Comparison of ENCODE assay signal across 8 cellular contexts in genomic region chr15:80989110-80989517, GRCh38. TPM values are rescaled to one million over a fixed set of nuclear protein-coding genes. Genes with fewer than 3 reads are reported as not detected.
A peak's percentile ranks its signal among the peaks of the same experiment; 100 is the strongest.
DNase-seq lines count a peak whose midpoint lies in the region; ATAC-seq and TF ChIP-seq lines count a peak whose summit lies in the region.

No MANE protein-coding gene starts in this region.

- H3K4me3 ChIP-seq in HCT116 (replicated peaks in 1 of 2; ENCODE audit: low read depth in 1 of 2, low read length in 2 of 2) (peak overlapping the region; percentile 97 to 100), rectal smooth muscle tissue (ENCODE audit: low read length) (peak overlapping the region; percentile 99)

- H3K9me2 ChIP-seq in HCT116 (ENCODE audit: insufficient read depth) = no peaks in the 10 kb centered on the region

- POLR2A ChIA-PET in HCT116 (lab: Charles Lee) = no interaction called here

- DNase-seq in CD1c-positive myeloid dendritic cell (ENCODE audit: extremely low spot score) = peak; percentile 84
- DNase-seq in HCT116 (ENCODE audit: low read depth, low spot score) = no peak
- DNase-seq in T-helper 17 cell = no peak
- no peak for DNase-seq in foreskin keratinocyte
- DNase-seq in NCI-H82 treated with DMSO at 0.1 percent for 48 hours (lab: John Stamatoyannopoulos, UW; ENCODE audit: unreplicated experiment) = no peak
- no peak for DNase-seq in DMS 273 treated with DMSO at 0.1 percent for 48 hours (lab: John Stamatoyannopoulos, UW)
- no peak for DNase-seq in sciatic nerve (ENCODE audit: low spot score)

- H3K4me1 Mint-ChIP-seq in T-helper 17 cell = peaks cover 53% of the 10 kb centered on the region

- intact Hi-C loops in HCT116 (cut with micrococcal nuclease) = loop anchor here (1.0 kb wide), 1 partner anchor 11 kb away; the partner anchor contains the start of gene TLNRD1
- intact Hi-C loops in sciatic nerve (cut with DNase I) = no loop called here

- TF ChIP-seq RAD21 in HCT116 (IDR thresholded peaks at IDR 0.05; ENCODE audit: low read depth) = no peak

- CTCF ChIA-PET in HCT116 (lab: Charles Lee) = no interaction called here

- H3K27ac ChIP-seq in HCT116 (ENCODE audit: low read depth, low read length) (peak overlapping the region; percentile 77), foreskin keratinocyte (peak overlapping the region; percentile 68), rectal smooth muscle tissue (ENCODE audit: low read depth, low read length) (peak overlapping the region; percentile 92)

- H3K36me3 Mint-ChIP-seq in T-helper 17 cell (ENCODE audit: low read depth) = peaks cover 8% of the 10 kb centered on the region

- peak overlapping the region; percentile 99 for H3K4me3 Mint-ChIP-seq in T-helper 17 cell

- H3K79me2 ChIP-seq in HCT116 (ENCODE audit: insufficient read depth, low read length) = peaks cover 53% of the 10 kb centered on the region

- RAD21 ChIA-PET in HCT116 (lab: Charles Lee; ENCODE audit: low non-redundant PET in 1 of 2, low total read pairs in 2 of 2, uncharacterized antibody in 2 of 2, unreplicated experiment in 2 of 2) = no interaction called here

- no TSS peak for BruUV-seq in HCT116 (replicated peaks; lab: Mats Ljungman, UMichigan)

- H2AFZ ChIP-seq in HCT116 (ENCODE audit: low read depth, low read length, poor library complexity, severe bottlenecking) = peak overlapping the region; percentile 15

- H3K4me2 ChIP-seq in HCT116 (ENCODE audit: low read length) = peak overlapping the region; percentile 89

- H3K27me3 Mint-ChIP-seq in T-helper 17 cell = no peaks in the 10 kb centered on the region

- peaks cover 13 to 29% of the 10 kb centered on the region in 2 experiments; a peak in 3 of 4 replicates for H3K4me1 ChIP-seq in HCT116 (ENCODE audit: control insufficient read depth in 1 of 2, insufficient read depth in 2 of 2, low read length in 2 of 2)
- peaks cover 15% of the 10 kb centered on the region for H3K4me1 ChIP-seq in foreskin keratinocyte
- peaks cover 13% of the 10 kb centered on the region for H3K4me1 ChIP-seq in rectal smooth muscle tissue (ENCODE audit: control insufficient read depth, insufficient read depth, low read length)

- H3K9ac ChIP-seq in HCT116 (ENCODE audit: low read length) (peak overlapping the region; percentile 87), rectal smooth muscle tissue (ENCODE audit: low read length) (peak overlapping the region; percentile 94)

- H3K27me3 ChIP-seq in HCT116 (ENCODE audit: insufficient read depth, low read length) = no peaks in the 10 kb centered on the region
- no peaks in the 10 kb centered on the region for H3K27me3 ChIP-seq in foreskin keratinocyte
- no peaks in the 10 kb centered on the region for H3K27me3 ChIP-seq in rectal smooth muscle tissue (ENCODE audit: control insufficient read depth, insufficient read depth, low read length)

- no peaks in the 10 kb centered on the region for H3K36me3 ChIP-seq in HCT116 (ENCODE audit: control insufficient read depth in 1 of 2, insufficient read depth in 2 of 2, low read length in 2 of 2)
- no peaks in the 10 kb centered on the region for H3K36me3 ChIP-seq in rectal smooth muscle tissue (ENCODE audit: control insufficient read depth, insufficient read depth, low read length)

- no peaks in the 10 kb centered on the region for H4K20me1 ChIP-seq in HCT116 (ENCODE audit: insufficient read depth)

- H3K9me3 ChIP-seq in HCT116 (ENCODE audit: control insufficient read depth in 1 of 2, insufficient read depth in 1 of 2, low read depth in 1 of 2, low read length in 2 of 2) (no peaks in the 10 kb centered on the region), T-helper 17 cell (ENCODE audit: control insufficient read depth, low read length, poor library complexity, severe bottlenecking) (no peaks in the 10 kb centered on the region)

- ATAC-seq in HCT116 = peak; percentile 34
- no peak for ATAC-seq in T-helper 17 cell
- no peak for ATAC-seq in foreskin keratinocyte
- no peak for ATAC-seq in sciatic nerve

- TF ChIP-seq CTCF in HCT116 (IDR thresholded peaks at IDR 0.05 in 2 of 3, conservative IDR thresholded peaks at IDR 0.05 in 1 of 3; ENCODE audit: borderline replicate concordance in 1 of 3, insufficient read depth in 1 of 3, low read depth in 2 of 3, low read length in 2 of 3) = no peak
- no peak for TF ChIP-seq CTCF in foreskin keratinocyte (conservative IDR thresholded peaks at IDR 0.05)

- H3K27ac Mint-ChIP-seq in T-helper 17 cell = peak overlapping the region; percentile 99

- no peak for TF ChIP-seq POLR2A in HCT116 (IDR thresholded peaks at IDR 0.05; ENCODE audit: borderline replicate concordance, extremely low read depth, insufficient read depth, insufficient read length)

TF ChIP-seq in HCT116, 20 proteins besides CTCF, POLR2A, EP300 and RAD21:
- TF ChIP-seq EZH2 (IDR thresholded peaks at IDR 0.05) (no peak), ZFX (IDR thresholded peaks at IDR 0.05) (no peak), JUND (IDR thresholded peaks at IDR 0.05) (no peak), EZH2phosphoT487 (IDR thresholded peaks at IDR 0.05; ENCODE audit: borderline replicate concordance) (no peak), SIN3A (IDR thresholded peaks at IDR 0.05; ENCODE audit: low read depth) (peak; percentile 14; the same call in 1 of the 2 replicates), SP1 (IDR thresholded peaks at IDR 0.05; ENCODE audit: low read depth) (no peak)

RNA-seq across cellular contexts. Expression of gene MESD, which starts 0.5 kb away (rescaled TPM):
- total RNA-seq in HCT116 (2021; ENCODE audit: unreplicated experiment) (22.5 TPM), T-helper 17 cell (10 to 100 TPM; 14.3 to 14.4 TPM), foreskin keratinocyte (31.0 and 32.4 TPM in 2 replicates), sciatic nerve (35.3 TPM)
- polyA plus RNA-seq in HCT116 (2012) = 13.9 and 15.7 TPM in 2 replicates
- polyA plus RNA-seq in foreskin keratinocyte = 27.1 and 29.9 TPM in 2 replicates

RNA-seq across cellular contexts. Expression of gene TLNRD1, which starts 11.6 kb away (rescaled TPM):
- total RNA-seq in HCT116 (2021; ENCODE audit: unreplicated experiment) (22.5 TPM), T-helper 17 cell (10 to 100 TPM; 17.5 to 17.6 TPM), foreskin keratinocyte (11.5 and 12.4 TPM in 2 replicates), sciatic nerve (14.0 TPM)
- 13.3 and 13.8 TPM in 2 replicates for polyA plus RNA-seq in HCT116 (2012)
- 7.4 and 8.1 TPM in 2 replicates for polyA plus RNA-seq in foreskin keratinocyte
